ENCODE assay signal across 12 cellular contexts in genomic region chr1:226826479-226827245, GRCh38. TPM values are rescaled to one million over a fixed set of nuclear protein-coding genes. Genes with fewer than 3 reads are reported as not detected.
A peak's percentile ranks its signal among the peaks of the same experiment; 100 is the strongest.
DNase-seq lines count a peak whose midpoint lies in the region; ATAC-seq and TF ChIP-seq lines count a peak whose summit lies in the region.
"Had no signal": no experiment of that assay in that cellular context is flagged by ENCODE, and none has a peak within 500 bp of the region (broad histone marks: within the 10 kb centered on the region; RNA-seq: fewer than 3 reads in every experiment).

No MANE protein-coding gene starts in this region.

- H3K4me3 Mint-ChIP-seq in brain (no peak overlapping the region), WTC11 (no peak overlapping the region)
- H3K4me3 Mint-ChIP-seq in natural killer cell treated with Interleukin-12 subunit alpha and Interleukin-12 subunit beta and Interleukin-15 and Interleukin-18, amount 100 ng/mL, for 72 hours: peak overlapping the region; percentile 52

- DNase-seq in heart right ventricle (no peak), Right ventricle myocardium inferior (ENCODE audit: missing footprints) (no peak), vagina (ENCODE audit: extremely low spot score in 2 of 2) (peak in 1 of 2 donors; percentile 88), CD1c-positive myeloid dendritic cell (ENCODE audit: extremely low spot score) (no peak), WTC11 (ENCODE audit: low spot score) (no peak)
- DNase-seq in natural killer cell treated with Interleukin-12 subunit alpha and Interleukin-12 subunit beta and Interleukin-15 and Interleukin-18, amount 100 ng/mL, for 72 hours (ENCODE audit: low spot score): no peak
- DNase-seq in stimulated activated CD4-positive, alpha-beta T cell treated with anti-CD3 and anti-CD28 coated beads, Interleukin-15, amount 100 ng/mL, for 24 hours: no peak
- DNase-seq: AML-193 had no signal

- H3K4me3 ChIP-seq in heart right ventricle: no peak overlapping the region
- H3K4me3 ChIP-seq in vagina: no peak overlapping the region
- H3K4me3 ChIP-seq: mucosa of descending colon had no signal

- H3K27ac Mint-ChIP-seq in brain (peak overlapping the region in 4 of 5 experiments; percentile 25 to 95 (median 79)), WTC11 (no peak overlapping the region)
- peak overlapping the region; percentile 71 to 94 for H3K27ac Mint-ChIP-seq in natural killer cell treated with Interleukin-12 subunit alpha and Interleukin-12 subunit beta and Interleukin-15 and Interleukin-18, amount 100 ng/mL, for 72 hours

- H3K4me1 ChIP-seq in heart right ventricle (peaks cover 4 to 40% (median 27%) of the 10 kb centered on the region in 9 donors), vagina (peaks cover 30% of the 10 kb centered on the region)

- CTCF ChIA-PET in WTC11 (lab: Charles Lee): interaction anchor here (0.5 to 4.4 kb wide), 14 partner anchors 10 to 279 kb away, joined by 3 to 40 read pairs (median 4); partner anchors contain the start of gene STUM

- no peaks in the 10 kb centered on the region for H3K36me3 ChIP-seq in heart right ventricle
- no peaks in the 10 kb centered on the region for H3K36me3 ChIP-seq in vagina

- ATAC-seq in heart right ventricle (no peak), Right ventricle myocardium inferior (no peak), WTC11 (no peak)
- no peak for ATAC-seq in natural killer cell treated with Interleukin-12 subunit alpha and Interleukin-12 subunit beta and Interleukin-15 and Interleukin-18, amount 100 ng/mL, for 72 hours

- H3K27me3 Mint-ChIP-seq in brain (peaks cover 8% of the 10 kb centered on the region), WTC11 (ENCODE audit: low read depth) (peaks cover 2% of the 10 kb centered on the region; the same call in 1 of the 2 replicates)
- H3K27me3 Mint-ChIP-seq in natural killer cell treated with Interleukin-12 subunit alpha and Interleukin-12 subunit beta and Interleukin-15 and Interleukin-18, amount 100 ng/mL, for 72 hours: peaks cover 0 to 3% of the 10 kb centered on the region in 2 donors

- POLR2A ChIA-PET in WTC11 (lab: Charles Lee): no interaction called here

- H3K27ac ChIP-seq in heart right ventricle (peak overlapping the region in 8 of 10 donors; percentile 73 to 88 (median 84)), vagina (peak overlapping the region; percentile 95)
- H3K27ac ChIP-seq: epithelial cell of prostate had no signal

- H3K4me1 Mint-ChIP-seq in brain: peaks cover 32% of the 10 kb centered on the region
- H3K4me1 Mint-ChIP-seq in natural killer cell treated with Interleukin-12 subunit alpha and Interleukin-12 subunit beta and Interleukin-15 and Interleukin-18, amount 100 ng/mL, for 72 hours (ENCODE audit: low read depth in 2 of 2): peaks cover 0 to 5% of the 10 kb centered on the region in 2 donors
- peaks cover 13% of the 10 kb centered on the region for H3K4me1 Mint-ChIP-seq in WTC11

- no peaks in the 10 kb centered on the region for H3K9me3 ChIP-seq in heart right ventricle
- no peaks in the 10 kb centered on the region for H3K9me3 ChIP-seq in vagina
- H3K9me3 ChIP-seq: mucosa of descending colon had no signal

- WGBS in heart right ventricle, 2 donors: 95% methylated on average over 19 of the region's 19 CpGs

- H3K36me3 Mint-ChIP-seq in brain (no peaks in the 10 kb centered on the region), WTC11 (no peaks in the 10 kb centered on the region)
- H3K36me3 Mint-ChIP-seq in natural killer cell treated with Interleukin-12 subunit alpha and Interleukin-12 subunit beta and Interleukin-15 and Interleukin-18, amount 100 ng/mL, for 72 hours: no peaks in the 10 kb centered on the region

- H3K27me3 ChIP-seq in heart right ventricle: no peaks in the 10 kb centered on the region
- H3K27me3 ChIP-seq in vagina: no peaks in the 10 kb centered on the region

- TF ChIP-seq CTCF in heart right ventricle (IDR thresholded peaks at IDR 0.05) (no peak), brain (conservative IDR thresholded peaks at IDR 0.05) (no peak), vagina (IDR thresholded peaks at IDR 0.05) (no peak), WTC11 (IDR thresholded peaks at IDR 0.05) (no peak)

- H3K9me3 Mint-ChIP-seq in brain: peaks cover 0 to 8% (median 2%) of the 10 kb centered on the region in 5 experiments
- no peaks in the 10 kb centered on the region for H3K9me3 Mint-ChIP-seq in natural killer cell treated with Interleukin-12 subunit alpha and Interleukin-12 subunit beta and Interleukin-15 and Interleukin-18, amount 100 ng/mL, for 72 hours
- peaks cover 5% of the 10 kb centered on the region for H3K9me3 Mint-ChIP-seq in WTC11
- H3K9me3 Mint-ChIP-seq: T-helper 1 cell treated with Interleukin-12 subunit alpha and Interleukin-12 subunit beta and Interleukin-4 antibody, amounts not matched to agents 30 μg/mL and 1 μg/mL, for 36 hours had no signal

- no peak for TF ChIP-seq POLR2A in vagina (IDR thresholded peaks at IDR 0.05)

- intact Hi-C loops in heart right ventricle (cut with DNase I) (loop anchor here in 9 of 10 donors (2.0 to 10.0 kb wide), 10 partner anchors 88 to 404 kb away; partner anchors contain the start of genes ITPKB (in 6 of the 9) and STUM (in 3 of the 9)), Right ventricle myocardium inferior (cut with DNase I) (loop anchor here (5.0 to 10.0 kb wide), 2 partner anchors 279 to 402 kb away; partner anchors contain the start of gene STUM), vagina (cut with DNase I) (loop anchor here (5.0 kb wide), 1 partner anchor 174 kb away; no protein-coding TSS in a partner anchor)

TF ChIP-seq in WTC11, 78 proteins besides CTCF, POLR2A, EP300 and RAD21:
- TF ChIP-seq STAT6 (CRISPR knock-in tag; conservative IDR thresholded peaks at IDR 0.05; ENCODE audit: low read depth) (no peak), SMAD3 (CRISPR knock-in tag; IDR thresholded peaks at IDR 0.05; ENCODE audit: borderline replicate concordance) (no peak), USF1 (CRISPR knock-in tag; IDR thresholded peaks at IDR 0.05) (no peak), ZNF317 (CRISPR knock-in tag; IDR thresholded peaks at IDR 0.05; ENCODE audit: borderline replicate concordance, low read depth) (no peak), CREM (CRISPR knock-in tag; IDR thresholded peaks at IDR 0.05) (no peak), ZNF512 (CRISPR knock-in tag; IDR thresholded peaks at IDR 0.05; ENCODE audit: borderline replicate concordance) (no peak), ZNF232 (CRISPR knock-in tag; IDR thresholded peaks at IDR 0.05) (no peak), CDX4 (CRISPR knock-in tag; IDR thresholded peaks at IDR 0.05; ENCODE audit: borderline replicate concordance) (no peak), PRRX2 (CRISPR knock-in tag; IDR thresholded peaks at IDR 0.05) (no peak), HMGA2 (CRISPR knock-in tag; IDR thresholded peaks at IDR 0.05) (no peak), ZNF396 (CRISPR knock-in tag; IDR thresholded peaks at IDR 0.05; ENCODE audit: borderline replicate concordance) (no peak), ELF4 (CRISPR knock-in tag; IDR thresholded peaks at IDR 0.05; ENCODE audit: low read depth) (no peak)
TF ChIP-seq in WTC11: peak in this region for 0.

RNA-seq across cellular contexts. Expression of gene PSEN2, which starts 43.8 kb away (rescaled TPM):
- total RNA-seq in heart right ventricle: 10 to 100 TPM; 17.7 to 25.8 (median 20.2) TPM
- 10 to 100 TPM; 12.9 to 13.0 TPM for polyA plus RNA-seq in heart right ventricle
- total RNA-seq in Right ventricle myocardium inferior: 24.2 TPM
- 12.1 TPM for polyA plus RNA-seq in brain (ENCODE audit: insufficient read depth, low read depth, low replicate concordance)
- 10 to 100 TPM; 20.3 to 21.8 TPM for total RNA-seq in natural killer cell treated with Interleukin-12 subunit alpha and Interleukin-12 subunit beta and Interleukin-15 and Interleukin-18, amount 100 ng/mL, for 72 hours
- total RNA-seq in vagina: 22.1 TPM
- 18.4 to 23.5 TPM (median 23.4 TPM) in 3 replicates for total RNA-seq in WTC11 (2021)
